Comparison of ENCODE assay signal across 20 cellular contexts in the genomic region with DNA sequence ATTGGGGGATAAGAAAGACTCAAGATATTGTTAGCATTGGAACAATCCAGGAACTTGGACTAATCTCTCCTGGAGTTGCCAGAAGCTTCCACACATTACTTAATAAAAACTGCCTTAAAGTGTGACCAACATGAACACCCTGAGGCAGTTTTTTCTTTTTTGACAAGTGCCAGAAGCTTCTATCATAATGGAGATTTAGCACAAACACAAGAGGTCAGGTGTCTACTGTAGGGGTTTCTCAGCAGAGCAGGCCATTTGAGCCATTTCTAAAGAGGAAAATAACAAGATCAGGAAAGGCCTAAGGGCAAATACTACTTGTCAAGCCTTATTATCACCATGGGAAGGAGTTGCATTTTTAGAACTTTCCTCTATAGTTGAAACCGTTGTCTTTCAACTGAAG.
"Had no signal": no experiment of that assay in that cellular context is flagged by ENCODE, and none has a peak within 500 bp of the region (broad histone marks: within the 10 kb centered on the region; RNA-seq: fewer than 3 reads in every experiment).

No MANE protein-coding gene starts in this region.

- H3K9me3 ChIP-seq: testis, uterus had no signal

- H3K4me1 ChIP-seq: breast epithelium, left lung, spleen, testis, uterus had no signal

- H3K4me2 ChIP-seq: hepatocyte had no signal

- H3K79me2 ChIP-seq: hepatocyte had no signal

- ATAC-seq: activated CD4-positive, alpha-beta T cell treated with anti-CD3 and anti-CD28 coated beads for 36 hours; activated T-helper 17 cell treated with anti-CD3 and anti-CD28 coated beads, Interleukin-2, amount 50 U/mL, for 72 hours; left lung; naive thymus-derived CD8-positive, alpha-beta T cell had no signal

- DNase-seq: activated B cell treated with CpG ODN at 0.5 μM for 24 hours; activated CD4-positive, alpha-beta T cell treated with anti-CD3 and anti-CD28 coated beads for 36 hours; activated CD4-positive, alpha-beta T cell treated with anti-CD3 and anti-CD28 coated beads, Interleukin-2, amount 50 U/mL, for 4 hours; activated CD8-positive, alpha-beta memory T cell treated with anti-CD3 and anti-CD28 coated beads for 24 hours; activated CD8-positive, alpha-beta memory T cell treated with anti-CD3 and anti-CD28 coated beads, Interleukin-2, amount 50 U/mL, for 4 hours; activated T-cell treated with anti-CD3 and anti-CD28 coated beads, Interleukin-2, amount 50 U/mL, for 24 hours; amniotic stem cell; cortex of kidney; immature natural killer cell; left lung; naive thymus-derived CD8-positive, alpha-beta T cell; spleen; stimulated activated CD4-positive, alpha-beta T cell treated with anti-CD3 and anti-CD28 coated beads, Interleukin-4, amount 100 ng/mL, for 1 hour; stimulated activated naive CD4-positive, alpha-beta T cell; testis; uterus had no signal

- H3K27me3 ChIP-seq: breast epithelium, hepatocyte, left lung, spleen, testis, uterus had no signal

- H2AFZ ChIP-seq: hepatocyte had no signal

- H3K4me3 ChIP-seq: breast epithelium, hepatocyte, left lung, spleen, testis, uterus had no signal

- H3K36me3 ChIP-seq: breast epithelium, left lung, spleen, uterus had no signal

- H3K27ac ChIP-seq: breast epithelium, epithelial cell of prostate, hepatocyte, left lung, testis, uterus had no signal
